ENCODE assay signal across 8 cellular contexts in genomic region chr17:36948717-36949460, GRCh38. TPM values are rescaled to one million over a fixed set of nuclear protein-coding genes. Genes with fewer than 3 reads are reported as not detected.
DNase-seq lines count a peak whose midpoint lies in the region; ATAC-seq, FAIRE-seq and TF ChIP-seq lines count a peak whose summit lies in the region.

AATF (plus strand) TSS chr17:36948954; CDS start chr17:36949126, 172 bp downstream.

- DNase-seq in DMS 273 treated with DMSO at 0.1 percent for 48 hours (lab: John Stamatoyannopoulos, UW) (peak; percentile 86), IMR-90 (peak; percentile 94), OCI-LY7 (ENCODE audit: low spot score) (peak; percentile 97), activated T-cell treated with anti-CD3 and anti-CD28 coated beads for 1 hour (ENCODE audit: low read depth) (peak; percentile 96), endothelial cell of umbilical vein (ENCODE audit: low read depth, low spot score) (peak; percentile 97)
- peak; percentile 97 for DNase-seq in stimulated activated CD8-positive, alpha-beta memory T cell treated with anti-CD3 and anti-CD28 coated beads, Interleukin-2, amount 100 ng/mL, for 48 hours (ENCODE audit: low read depth in 2 of 2)

- peak within 1 kb of the TSS; percentile 1; the same call in 1 of the 2 replicates for H3K18ac ChIP-seq in IMR-90 (ENCODE audit: low read depth, low read length)

- H3K36me3 ChIP-seq in IMR-90 (ENCODE audit: control insufficient read depth, insufficient read depth, low read length), result peaks cover 10% of the 10 kb centered on the region
- H3K36me3 ChIP-seq in OCI-LY7 (ENCODE audit: insufficient read depth, low read length), result peaks cover 39% of the 10 kb centered on the region
- peaks cover 2 to 4% of the 10 kb centered on the region in 2 experiments for H3K36me3 ChIP-seq in endothelial cell of umbilical vein (ENCODE audit: control insufficient read depth in 2 of 2, extremely low read depth in 1 of 2, insufficient read depth in 2 of 2, low read length in 2 of 2)

- H3K23ac ChIP-seq in IMR-90 (ENCODE audit: low read depth, low read length), result peak within 1 kb of the TSS; percentile 92

- peak within 1 kb of the TSS; percentile 52 for H4K5ac ChIP-seq in IMR-90 (ENCODE audit: low read depth, low read length)

- H3K4me2 ChIP-seq in IMR-90 (ENCODE audit: low read depth, low read length) (peak within 1 kb of the TSS; percentile 95), OCI-LY7 (ENCODE audit: low read length) (peak within 1 kb of the TSS; percentile 93), endothelial cell of umbilical vein (ENCODE audit: insufficient read depth, low read length) (peak within 1 kb of the TSS; percentile 88)

- peak within 1 kb of the TSS; percentile 88 for H3K4ac ChIP-seq in IMR-90 (ENCODE audit: low read depth, low read length)

- H4K20me1 ChIP-seq in IMR-90 (ENCODE audit: insufficient read depth, low read length) (no peaks in the 10 kb centered on the region; the same call in none of the 2 replicates), OCI-LY7 (ENCODE audit: insufficient read depth, low read length) (peaks cover 33% of the 10 kb centered on the region; the same call in 1 of the 2 replicates), endothelial cell of umbilical vein (replicated peaks; ENCODE audit: control insufficient read depth, extremely low read depth, insufficient read depth, low read length) (no peaks in the 10 kb centered on the region)

- H3K79me1 ChIP-seq in IMR-90 (ENCODE audit: low read depth in 1 of 2, low read length in 2 of 2), result peaks cover 23 to 27% of the 10 kb centered on the region in 2 experiments

- peak; percentile 86 for TF ChIP-seq POLR2A in IMR-90 (IDR thresholded peaks at IDR 0.05; ENCODE audit: low read depth, low read length)
- peak; percentile 56 for TF ChIP-seq POLR2A in endothelial cell of umbilical vein (IDR thresholded peaks at IDR 0.05; ENCODE audit: low read depth, low read length)

- no peak for FAIRE-seq in endothelial cell of umbilical vein (lab: Jason Lieb, UNC)

- H3K4me3 ChIP-seq in IMR-90 (ENCODE audit: insufficient read depth, low read depth, low read length) (peak within 1 kb of the TSS; percentile 55), OCI-LY7 (ENCODE audit: low read depth, low read length, poor library complexity, severe bottlenecking) (peak within 1 kb of the TSS; percentile 91), endothelial cell of umbilical vein (replicated peaks in 1 of 3; ENCODE audit: insufficient read depth in 1 of 3, low read depth in 1 of 3, low read length in 3 of 3) (peak within 1 kb of the TSS; percentile 43 to 83 (median 69)), mononuclear cell (ENCODE audit: low read length) (peak within 1 kb of the TSS; percentile 89)

- H2BK20ac ChIP-seq in IMR-90 (ENCODE audit: low read depth, low read length), result no peak within 1 kb of the TSS

- peak; percentile 94 for ATAC-seq in GM21529 (IDR thresholded peaks at IDR 0.05; ENCODE audit: unreplicated experiment)
- peak; percentile 97 for ATAC-seq in IMR-90 (ENCODE audit: low read depth)

- no peak within 1 kb of the TSS for H2BK15ac ChIP-seq in IMR-90 (ENCODE audit: low read depth, low read length)

- H2BK5ac ChIP-seq in IMR-90 (ENCODE audit: low read depth, low read length, poor library complexity, severe bottlenecking), result peak within 1 kb of the TSS; percentile 49

- H3K14ac ChIP-seq in IMR-90 (replicated peaks; ENCODE audit: low read depth, low read length), result peak within 1 kb of the TSS; percentile 96

- H3K9ac ChIP-seq in IMR-90 (ENCODE audit: low read depth, low read length), result peak within 1 kb of the TSS; percentile 80
- H3K9ac ChIP-seq in endothelial cell of umbilical vein (replicated peaks; ENCODE audit: extremely low read depth, insufficient read depth, low read length), result peak within 1 kb of the TSS; percentile 68

- TF ChIP-seq RAD21 in IMR-90 (IDR thresholded peaks at IDR 0.05; ENCODE audit: low read length), result no peak

- no peak within 1 kb of the TSS for H2AK5ac ChIP-seq in IMR-90 (ENCODE audit: low read depth, low read length)

- 0 out of 2 replicates have a peak, but pooled peaks cover 2% of the 10 kb centered on the region for H3K9me1 ChIP-seq in IMR-90 (ENCODE audit: insufficient read depth, low read length)
- no peaks in the 10 kb centered on the region for H3K9me1 ChIP-seq in endothelial cell of umbilical vein (replicated peaks; ENCODE audit: control insufficient read depth, extremely low read depth, insufficient read depth, low read length)

- H2BK120ac ChIP-seq in IMR-90 (ENCODE audit: low read depth, low read length), result peak within 1 kb of the TSS; percentile 40; the same call in 1 of the 2 replicates

- peak within 1 kb of the TSS; percentile 74 to 92 for H4K8ac ChIP-seq in IMR-90 (ENCODE audit: low read depth in 2 of 2, low read length in 2 of 2)

- CTCF ChIA-PET in IMR-90 (lab: Yijun Ruan, JAX), result interaction anchor here (0.6 to 0.9 kb wide), 3 partner anchors 9 to 584 kb away, joined by 3 to 9 read pairs (median 4); no protein-coding TSS in a partner anchor
- CTCF ChIA-PET in OCI-LY7 (lab: Charles Lee; ENCODE audit: unreplicated experiment), result no interaction called here
- CTCF ChIA-PET in endothelial cell of umbilical vein (lab: Charles Lee), result interaction anchor here (0.6 to 1.7 kb wide), 12 partner anchors 11 to 425 kb away, joined by 3 to 21 read pairs (median 4); partner anchors contain the start of gene LHX1

- peak within 1 kb of the TSS; percentile 84 for H2AK9ac ChIP-seq in IMR-90 (replicated peaks; ENCODE audit: low read depth, low read length, poor library complexity)

- peak within 1 kb of the TSS; percentile 66 for H4K91ac ChIP-seq in IMR-90 (ENCODE audit: insufficient read depth, low read depth, low read length)

- peaks cover 37% of the 10 kb centered on the region for H3K27me3 ChIP-seq in IMR-90 (ENCODE audit: control insufficient read depth, insufficient read depth, low read length)
- H3K27me3 ChIP-seq in endothelial cell of umbilical vein (ENCODE audit: control insufficient read depth in 2 of 2, insufficient read depth in 2 of 2, low read length in 2 of 2), result peaks cover 36 to 44% of the 10 kb centered on the region in 2 experiments
- H3K27me3 ChIP-seq in mononuclear cell (ENCODE audit: insufficient read depth, low read length), result peaks cover 40% of the 10 kb centered on the region

- POLR2A ChIA-PET in IMR-90 (lab: Charles Lee; ENCODE audit: unreplicated experiment), result no interaction called here
- POLR2A ChIA-PET in OCI-LY7 (lab: Charles Lee), result interaction anchor here (0.5 to 0.9 kb wide), 2 partner anchors 22 to 27 kb away, joined by 3 read pairs; no protein-coding TSS in a partner anchor
- POLR2A ChIA-PET in endothelial cell of umbilical vein (lab: Charles Lee), result no interaction called here

- H3K9me2 ChIP-seq in OCI-LY7 (ENCODE audit: insufficient read depth, low read length), result no peaks in the 10 kb centered on the region

- in situ Hi-C loops in IMR-90 (cut with MboI; ENCODE audit: low sequenced_read_pairs), result no loop called here

- BruUV-seq in IMR-90 (replicated peaks; lab: Mats Ljungman, UMichigan), result no TSS peak
- no TSS peak for BruUV-seq in OCI-LY7 (replicated peaks; lab: Mats Ljungman, UMichigan)
- BruUV-seq in endothelial cell of umbilical vein (replicated peaks; lab: Mats Ljungman, UMichigan), result no TSS peak

- H3K79me2 ChIP-seq in OCI-LY7 (ENCODE audit: insufficient read depth, low read depth, low read length) (peaks cover 35% of the 10 kb centered on the region), endothelial cell of umbilical vein (ENCODE audit: control insufficient read depth, insufficient read depth, low read length) (peaks cover 16% of the 10 kb centered on the region)

- intact Hi-C loops in IMR-90 (cut with micrococcal nuclease) (loop anchor here (5.0 to 10.0 kb wide), 2 partner anchors 98 to 314 kb away; no protein-coding TSS in a partner anchor), OCI-LY7 (cut with micrococcal nuclease; ENCODE audit: unreplicated experiment) (loop anchor here (5.0 kb wide), 1 partner anchor 408 kb away; no protein-coding TSS in a partner anchor), endothelial cell of umbilical vein (cut with micrococcal nuclease) (loop anchor here (2.0 to 5.0 kb wide), 3 partner anchors 98 to 347 kb away; partner anchors contain the start of gene MRM1)

- TF ChIP-seq CTCF in IMR-90 (conservative IDR thresholded peaks at IDR 0.05; ENCODE audit: low read depth, low read length) (no peak), OCI-LY7 (conservative IDR thresholded peaks at IDR 0.05; ENCODE audit: low read length) (no peak), endothelial cell of umbilical vein (IDR thresholded peaks at IDR 0.05; ENCODE audit: extremely low read depth in 1 of 2, insufficient read depth in 1 of 2, low read depth in 1 of 2, low read length in 2 of 2) (no peak)

- H2AFZ ChIP-seq in IMR-90 (replicated peaks; ENCODE audit: low read length, poor library complexity) (peak within 1 kb of the TSS; percentile 98), OCI-LY7 (ENCODE audit: low read length) (peak within 1 kb of the TSS; percentile 98), endothelial cell of umbilical vein (ENCODE audit: low read depth, low read length) (peak within 1 kb of the TSS; percentile 81)

- H3K4me1 ChIP-seq in IMR-90 (ENCODE audit: control insufficient read depth, insufficient read depth, low read length) (peaks cover 3% of the 10 kb centered on the region), OCI-LY7 (ENCODE audit: insufficient read depth, low read length, poor library complexity, severe bottlenecking) (peaks cover 24% of the 10 kb centered on the region), endothelial cell of umbilical vein (ENCODE audit: control insufficient read depth, extremely low read depth, insufficient read depth, low read length) (peaks cover 14% of the 10 kb centered on the region), mononuclear cell (ENCODE audit: insufficient read depth, low read length) (peaks cover 28% of the 10 kb centered on the region)

- dilution Hi-C loops in IMR-90 (cut with HindIII; ENCODE audit: low sequenced_read_pairs, unreplicated experiment) (no loop called here), endothelial cell of umbilical vein (cut with MboI; ENCODE audit: extremely low pct_ligation_motif_present, low sequenced_read_pairs) (no loop called here)

- peak within 1 kb of the TSS; percentile 78 for H3K27ac ChIP-seq in IMR-90 (ENCODE audit: insufficient read depth, low read length)
- peak within 1 kb of the TSS; percentile 59 for H3K27ac ChIP-seq in OCI-LY7 (ENCODE audit: low read depth, low read length, poor library complexity, severe bottlenecking)
- H3K27ac ChIP-seq in endothelial cell of umbilical vein (ENCODE audit: insufficient read depth, low read depth, low read length), result peak within 1 kb of the TSS; percentile 27

- H3K56ac ChIP-seq in IMR-90 (ENCODE audit: extremely low read depth, insufficient read depth, low read length), result peak within 1 kb of the TSS; percentile 67

- WGBS in IMR-90 (ENCODE audit: extremely low coverage in 2 of 2, insufficient read length in 1 of 2), 2 experiments, result 0% methylated on average over 61 of the region's 90 CpGs; no CpG with 5 or more reads in 1 of the 2 experiments

- H3K9me3 ChIP-seq in IMR-90 (ENCODE audit: control insufficient read depth, insufficient read depth, low read length), result no peaks in the 10 kb centered on the region
- H3K9me3 ChIP-seq in OCI-LY7 (ENCODE audit: low read length), result no peaks in the 10 kb centered on the region
- no peaks in the 10 kb centered on the region for H3K9me3 ChIP-seq in endothelial cell of umbilical vein (replicated peaks; ENCODE audit: control insufficient read depth, insufficient read depth, low read length)
- H3K9me3 ChIP-seq in mononuclear cell (ENCODE audit: low read depth, low read length), result no peaks in the 10 kb centered on the region

RNA-seq across cellular contexts. Expression of gene AATF, which starts in this region (rescaled TPM):
- total RNA-seq in IMR-90 (2012; rRNA removed) (34.8 and 37.2 TPM in 2 replicates), OCI-LY7 (2022) (88.0 and 94.3 TPM in 2 replicates), endothelial cell of umbilical vein (44.8 and 47.2 TPM in 2 replicates), mononuclear cell (36.1 TPM)
- polyA plus RNA-seq in IMR-90 (2012; rRNA removed) (18.1 and 21.0 TPM in 2 replicates), endothelial cell of umbilical vein (11.0 and 15.7 TPM in 2 replicates)
- polyA plus RNA-seq in IMR-90 (2012; cell fraction: cytosol; rRNA removed), result 7.0 and 14.1 TPM in 2 replicates
- 6.8 and 16.3 TPM in 2 replicates for polyA plus RNA-seq in IMR-90 (2012; cell fraction: nucleus; rRNA removed; ENCODE audit: low replicate concordance)
- 71.7 and 83.5 TPM in 2 replicates for total RNA-seq in OCI-LY7 (2014; rRNA removed; shearing (Covaris generic))
- polyA plus RNA-seq in endothelial cell of umbilical vein (2011; cell fraction: cytosol; rRNA removed), result 16.5 and 17.7 TPM in 2 replicates
- 14.3 and 18.2 TPM in 2 replicates for polyA plus RNA-seq in endothelial cell of umbilical vein (2011; cell fraction: nucleus; rRNA removed)
- polyA plus RNA-seq in endothelial cell of umbilical vein (2012), result 39.9 and 47.6 TPM in 2 replicates
- polyA minus RNA-seq in endothelial cell of umbilical vein, result 12.7 and 13.5 TPM in 2 replicates
- 31.6 TPM for polyA minus RNA-seq in endothelial cell of umbilical vein (2011; cell fraction: cytosol; rRNA and poly(A)+ RNA removed)
- 12.0 and 14.4 TPM in 2 replicates for polyA minus RNA-seq in endothelial cell of umbilical vein (2011; cell fraction: nucleus; rRNA and poly(A)+ RNA removed)

Comparison
In these comparisons a context has a peak if more than half of its experiments do, and no peak if none do; other contexts are left out.
1. Peak in every context shown above with its lines: DNase-seq, ATAC-seq, H3K4me3 ChIP-seq and H3K27ac ChIP-seq.
2. H3K27ac ChIP-seq: peak in every context shown above with its lines; median percentile 78 in IMR-90; 59 in OCI-LY7; 27 in endothelial cell of umbilical vein.